13 cellular contexts compared by ENCODE assay signal in genomic region chr3:64321747-64322146, GRCh38.
DNase-seq lines count a peak whose midpoint lies in the region; ATAC-seq lines count a peak whose summit lies in the region.
"Had no signal": no experiment of that assay in that cellular context is flagged by ENCODE, and none has a peak within 500 bp of the region (broad histone marks: within the 10 kb centered on the region; RNA-seq: fewer than 3 reads in every experiment).

No MANE protein-coding gene starts in this region.

- no peak overlapping the region for H3K4me2 ChIP-seq in trophoblast cell (ENCODE audit: low read length)

- peaks cover 11% of the 10 kb centered on the region for H3K79me1 ChIP-seq in trophoblast cell (ENCODE audit: low read length)

- no peaks in the 10 kb centered on the region for H3K9me3 ChIP-seq in SJSA1 (replicated peaks)
- H3K9me3 ChIP-seq in trophoblast cell (ENCODE audit: insufficient read depth, low read depth, low read length): no peaks in the 10 kb centered on the region
- H3K9me3 ChIP-seq: uterus had no signal

- H3K4me1 ChIP-seq in SJSA1 (replicated peaks) (peaks cover 34% of the 10 kb centered on the region), trophoblast cell (ENCODE audit: control insufficient read depth in 1 of 2, insufficient read depth in 2 of 2, low read length in 2 of 2) (peaks cover 11 to 27% of the 10 kb centered on the region in 2 experiments)
- H3K4me1 ChIP-seq: uterus had no signal

- no peak overlapping the region for H2BK12ac ChIP-seq in trophoblast cell (ENCODE audit: low read length)

- H3K9ac ChIP-seq in trophoblast cell (ENCODE audit: low read length): no peak overlapping the region

- no peak overlapping the region for H2BK120ac ChIP-seq in trophoblast cell (ENCODE audit: insufficient read depth, low read length, poor library complexity)

- ATAC-seq in HG03108 (IDR thresholded peaks at IDR 0.05; ENCODE audit: unreplicated experiment): no peak

- no peak overlapping the region for H2AK5ac ChIP-seq in trophoblast cell (ENCODE audit: low read length)

- H3K27me3 ChIP-seq in SJSA1 (replicated peaks) (no peaks in the 10 kb centered on the region), trophoblast cell (ENCODE audit: insufficient read depth, low read length) (no peaks in the 10 kb centered on the region)
- H3K27me3 ChIP-seq: uterus had no signal

- H3K27ac ChIP-seq in SJSA1 (peak overlapping the region; percentile 6; the same call in 1 of the 2 replicates), trophoblast cell (ENCODE audit: low read depth, low read length) (peak overlapping the region; percentile 62)
- H3K27ac ChIP-seq: SK-N-MC, uterus had no signal

- H3K4me3 ChIP-seq in SJSA1: no peak overlapping the region
- H3K4me3 ChIP-seq in trophoblast cell (ENCODE audit: low read depth, low read length): no peak overlapping the region
- H3K4me3 ChIP-seq: SK-N-MC, uterus had no signal

- H3K36me3 ChIP-seq in SJSA1: no peaks in the 10 kb centered on the region
- no peaks in the 10 kb centered on the region for H3K36me3 ChIP-seq in trophoblast cell (ENCODE audit: control insufficient read depth in 1 of 2, insufficient read depth in 2 of 2, low read length in 2 of 2)
- H3K36me3 ChIP-seq: uterus had no signal

- no CpG with 5 or more reads among the region's 1 CpG for WGBS in trophoblast cell (ENCODE audit: extremely low coverage, insufficient coverage, insufficient read length)

- H3K14ac ChIP-seq in trophoblast cell (ENCODE audit: low read length): no peak overlapping the region

- H3K79me2 ChIP-seq in trophoblast cell (ENCODE audit: control insufficient read depth, insufficient read depth, low read length, poor library complexity): no peaks in the 10 kb centered on the region

- no peak overlapping the region for H2BK5ac ChIP-seq in trophoblast cell (ENCODE audit: low read depth, low read length, poor library complexity)

- no peak overlapping the region for H3K4ac ChIP-seq in trophoblast cell (ENCODE audit: low read depth, low read length)

- H4K12ac ChIP-seq in trophoblast cell (ENCODE audit: low read depth, low read length): no peak overlapping the region

- DNase-seq in H4 (ENCODE audit: low spot score) (peak; percentile 44), SJSA1 (ENCODE audit: low read depth in 1 of 2, low spot score in 2 of 2) (peak; percentile 70 to 73), fibroblast of peridontal ligament (ENCODE audit: extremely low read depth) (peak; percentile 80), trophoblast cell (peak; percentile 32 to 51), 8988T (no peak), NCI-H187 treated with DMSO at 0.1 percent for 48 hours (lab: John Stamatoyannopoulos, UW) (no peak)
- no peak for DNase-seq in activated CD4-positive, alpha-beta T cell treated with anti-CD3 and anti-CD28 coated beads, Interleukin-2, amount 50 U/mL, for 48 hours
- DNase-seq: activated CD8-positive, alpha-beta memory T cell treated with anti-CD3 and anti-CD28 coated beads, Interleukin-2, amount 50 U/mL, for 48 hours; NCI-H1436; stimulated activated CD4-positive, alpha-beta T cell treated with anti-CD3 and anti-CD28 coated beads, Interleukin-2, amount 100 ng/mL, for 48 hours; uterus had no signal

- no peak overlapping the region for H4K8ac ChIP-seq in trophoblast cell (ENCODE audit: low read depth, low read length)

- H2AFZ ChIP-seq in trophoblast cell (ENCODE audit: insufficient read depth, low read length, poor library complexity): no peak overlapping the region

- H3K18ac ChIP-seq in trophoblast cell (ENCODE audit: low read length): no peak overlapping the region

- no peak overlapping the region for H3K23ac ChIP-seq in trophoblast cell (ENCODE audit: low read length)

- no peak overlapping the region for H4K91ac ChIP-seq in trophoblast cell (ENCODE audit: low read depth, low read length)

Comparison
In these comparisons a context has a peak if more than half of its experiments do, and no peak if none do; other contexts are left out.
1. DNase-seq: peak in H4 (single experiment), SJSA1 (2 of 2), fibroblast of peridontal ligament (single experiment) and trophoblast cell (2 of 2); none in activated CD4-positive, alpha-beta T cell treated with anti-CD3 and anti-CD28 coated beads, Interleukin-2, amount 50 U/mL, for 48 hours (0 of 2), 8988T (single experiment) and NCI-H187 treated with DMSO at 0.1 percent for 48 hours (single experiment).